Comparison of ENCODE assay signal across 2 cellular contexts in the genomic region with DNA sequence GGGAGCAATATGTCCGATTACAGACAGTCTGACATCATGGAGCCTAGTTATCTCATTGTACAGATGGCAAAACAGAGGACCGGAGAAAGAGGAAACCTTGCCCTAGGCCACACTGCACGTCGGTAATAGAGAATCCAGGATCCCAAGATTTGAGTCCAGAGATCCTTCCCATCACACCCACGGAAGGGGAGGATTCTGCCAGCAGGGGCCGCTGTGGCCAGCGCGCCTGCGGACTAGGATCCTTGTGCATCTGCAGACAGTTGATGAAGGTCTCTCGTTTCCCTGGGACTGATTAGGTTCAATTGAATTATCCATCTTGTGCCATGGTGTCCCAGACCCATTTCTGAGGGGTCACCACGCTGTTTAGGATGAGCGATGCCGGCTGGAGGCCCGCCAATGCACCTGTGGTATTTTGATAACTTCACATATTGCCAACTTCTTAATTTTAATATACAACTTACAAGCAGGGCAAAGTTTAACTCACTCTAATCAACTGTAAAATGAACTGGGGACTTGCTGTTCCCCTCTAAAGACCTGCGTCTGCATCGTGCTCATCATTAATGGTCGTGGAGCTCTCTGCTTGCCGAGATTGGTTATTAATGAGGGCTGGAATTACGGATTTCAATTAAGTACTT.
TF ChIP-seq lines count a peak whose summit lies in the region.

No MANE protein-coding gene starts in this region.

TF ChIP-seq in Ishikawa, 13 proteins besides CTCF, POLR2A, EP300 and RAD21 (continued from another document):
- TF ChIP-seq, protein P1, sequence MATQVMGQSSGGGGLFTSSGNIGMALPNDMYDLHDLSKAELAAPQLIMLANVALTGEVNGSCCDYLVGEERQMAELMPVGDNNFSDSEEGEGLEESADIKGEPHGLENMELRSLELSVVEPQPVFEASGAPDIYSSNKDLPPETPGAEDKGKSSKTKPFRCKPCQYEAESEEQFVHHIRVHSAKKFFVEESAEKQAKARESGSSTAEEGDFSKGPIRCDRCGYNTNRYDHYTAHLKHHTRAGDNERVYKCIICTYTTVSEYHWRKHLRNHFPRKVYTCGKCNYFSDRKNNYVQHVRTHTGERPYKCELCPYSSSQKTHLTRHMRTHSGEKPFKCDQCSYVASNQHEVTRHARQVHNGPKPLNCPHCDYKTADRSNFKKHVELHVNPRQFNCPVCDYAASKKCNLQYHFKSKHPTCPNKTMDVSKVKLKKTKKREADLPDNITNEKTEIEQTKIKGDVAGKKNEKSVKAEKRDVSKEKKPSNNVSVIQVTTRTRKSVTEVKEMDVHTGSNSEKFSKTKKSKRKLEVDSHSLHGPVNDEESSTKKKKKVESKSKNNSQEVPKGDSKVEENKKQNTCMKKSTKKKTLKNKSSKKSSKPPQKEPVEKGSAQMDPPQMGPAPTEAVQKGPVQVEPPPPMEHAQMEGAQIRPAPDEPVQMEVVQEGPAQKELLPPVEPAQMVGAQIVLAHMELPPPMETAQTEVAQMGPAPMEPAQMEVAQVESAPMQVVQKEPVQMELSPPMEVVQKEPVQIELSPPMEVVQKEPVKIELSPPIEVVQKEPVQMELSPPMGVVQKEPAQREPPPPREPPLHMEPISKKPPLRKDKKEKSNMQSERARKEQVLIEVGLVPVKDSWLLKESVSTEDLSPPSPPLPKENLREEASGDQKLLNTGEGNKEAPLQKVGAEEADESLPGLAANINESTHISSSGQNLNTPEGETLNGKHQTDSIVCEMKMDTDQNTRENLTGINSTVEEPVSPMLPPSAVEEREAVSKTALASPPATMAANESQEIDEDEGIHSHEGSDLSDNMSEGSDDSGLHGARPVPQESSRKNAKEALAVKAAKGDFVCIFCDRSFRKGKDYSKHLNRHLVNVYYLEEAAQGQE (IDR thresholded peaks at IDR 0.05; ENCODE audit: low read depth): no peak
- TF ChIP-seq CREB1 (IDR thresholded peaks at IDR 0.05; ENCODE audit: low read depth): no peak
- TF ChIP-seq, protein P2, sequence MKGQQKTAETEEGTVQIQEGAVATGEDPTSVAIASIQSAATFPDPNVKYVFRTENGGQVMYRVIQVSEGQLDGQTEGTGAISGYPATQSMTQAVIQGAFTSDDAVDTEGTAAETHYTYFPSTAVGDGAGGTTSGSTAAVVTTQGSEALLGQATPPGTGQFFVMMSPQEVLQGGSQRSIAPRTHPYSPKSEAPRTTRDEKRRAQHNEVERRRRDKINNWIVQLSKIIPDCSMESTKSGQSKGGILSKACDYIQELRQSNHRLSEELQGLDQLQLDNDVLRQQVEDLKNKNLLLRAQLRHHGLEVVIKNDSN (IDR thresholded peaks at IDR 0.05): no peak
- no peak for TF ChIP-seq EGR1 (IDR thresholded peaks at IDR 0.05)
- TF ChIP-seq FOXM1 (IDR thresholded peaks at IDR 0.05; ENCODE audit: borderline replicate concordance, low read depth): no peak
- no peak for TF ChIP-seq CEBPB (IDR thresholded peaks at IDR 0.05)
- no peak for TF ChIP-seq TCF12 (IDR thresholded peaks at IDR 0.05; ENCODE audit: low read depth)

TF ChIP-seq in K562, 482 proteins besides CTCF, POLR2A, EP300 and RAD21 (continued from another document):
- TF ChIP-seq, protein P3, sequence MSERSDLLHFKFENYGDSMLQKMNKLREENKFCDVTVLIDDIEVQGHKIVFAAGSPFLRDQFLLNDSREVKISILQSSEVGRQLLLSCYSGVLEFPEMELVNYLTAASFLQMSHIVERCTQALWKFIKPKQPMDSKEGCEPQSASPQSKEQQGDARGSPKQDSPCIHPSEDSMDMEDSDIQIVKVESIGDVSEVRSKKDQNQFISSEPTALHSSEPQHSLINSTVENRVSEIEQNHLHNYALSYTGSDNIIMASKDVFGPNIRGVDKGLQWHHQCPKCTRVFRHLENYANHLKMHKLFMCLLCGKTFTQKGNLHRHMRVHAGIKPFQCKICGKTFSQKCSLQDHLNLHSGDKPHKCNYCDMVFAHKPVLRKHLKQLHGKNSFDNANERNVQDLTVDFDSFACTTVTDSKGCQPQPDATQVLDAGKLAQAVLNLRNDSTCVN (CRISPR knock-in tag; IDR thresholded peaks at IDR 0.05): no peak
- TF ChIP-seq ZNF174 (CRISPR knock-in tag; IDR thresholded peaks at IDR 0.05): no peak
- peak; percentile 33 to 50 for TF ChIP-seq NRF1 (conservative IDR thresholded peaks at IDR 0.05 in 1 of 2, IDR thresholded peaks at IDR 0.05 in 1 of 2)
